Comparison of ENCODE assay signal across 11 cellular contexts in genomic region chr12:58502236-58502635, GRCh38.
DNase-seq lines count a peak whose midpoint lies in the region; ATAC-seq and TF ChIP-seq lines count a peak whose summit lies in the region.
"Had no signal": no experiment of that assay in that cellular context is flagged by ENCODE, and none has a peak within 500 bp of the region (broad histone marks: within the 10 kb centered on the region; RNA-seq: fewer than 3 reads in every experiment).

No MANE protein-coding gene starts in this region.

- no peak overlapping the region for H3K4ac ChIP-seq in H9 (ENCODE audit: low read depth, low read length)

- H3K27ac ChIP-seq in ACC112 (ENCODE audit: low read depth, low read length) (no peak overlapping the region), H9 (ENCODE audit: insufficient read length, low read depth, low read length) (no peak overlapping the region)
- H3K27ac ChIP-seq: brain microvascular endothelial cell had no signal

- H2AK5ac ChIP-seq in H9 (ENCODE audit: insufficient read length, low read length): no peak overlapping the region

- no peak overlapping the region for H4K5ac ChIP-seq in H9 (ENCODE audit: insufficient read length, low read depth, low read length)

- H3K79me2 ChIP-seq in ACC112 (ENCODE audit: control insufficient read depth, insufficient read depth, low read length, unreplicated experiment) (no peaks in the 10 kb centered on the region), H9 (ENCODE audit: insufficient read depth, low read length) (no peaks in the 10 kb centered on the region)

- no peaks in the 10 kb centered on the region for H4K20me1 ChIP-seq in H9 (ENCODE audit: control insufficient read depth, insufficient read depth, insufficient read length)

- no peaks in the 10 kb centered on the region for H3K36me3 ChIP-seq in ACC112 (ENCODE audit: insufficient read depth, low read length)
- H3K36me3 ChIP-seq: brain microvascular endothelial cell had no signal

- H3K27ac Mint-ChIP-seq in H9 (no peak overlapping the region), T-helper 17 cell (no peak overlapping the region)

- ATAC-seq in T-helper 17 cell: no peak
- ATAC-seq: K562; stimulated activated naive CD8-positive, alpha-beta T cell treated with anti-CD3 and anti-CD28 coated beads, Interleukin-15, Interleukin-2, amounts not matched to agents 100 U/mL and 50 U/mL, for 24 hours had no signal

- no peak overlapping the region for H2BK20ac ChIP-seq in H9 (ENCODE audit: low read depth, low read length, poor library complexity, severe bottlenecking)

- TF ChIP-seq CTCF in H9 (conservative IDR thresholded peaks at IDR 0.05): no peak

- H2AFZ ChIP-seq in ACC112 (ENCODE audit: low read length, unreplicated experiment) (peak overlapping the region; percentile 89), H9 (ENCODE audit: low read length) (no peak overlapping the region)

- no peak overlapping the region for H2BK12ac ChIP-seq in H9 (ENCODE audit: insufficient read length, low read depth, low read length)

- no peaks in the 10 kb centered on the region for H3K36me3 Mint-ChIP-seq in H9 (ENCODE audit: insufficient read depth in 1 of 3, low read depth in 3 of 3)
- peaks cover 2% of the 10 kb centered on the region for H3K36me3 Mint-ChIP-seq in T-helper 17 cell (ENCODE audit: low read depth)

- no CpG with 5 or more reads among the region's 1 CpG for WGBS in H9 (ENCODE audit: extremely low coverage, insufficient read length, low lambda C conversion rate)

- no peak overlapping the region for H3K56ac ChIP-seq in H9 (ENCODE audit: insufficient read length, low read depth, low read length)

- H2BK120ac ChIP-seq in H9 (ENCODE audit: low read depth, low read length, poor library complexity, severe bottlenecking): no peak overlapping the region

- H3K27me3 Mint-ChIP-seq in H9 (ENCODE audit: low read depth): no peaks in the 10 kb centered on the region
- H3K27me3 Mint-ChIP-seq in T-helper 17 cell: peaks cover 6% of the 10 kb centered on the region

- H3K4me1 Mint-ChIP-seq in H9: peaks cover 9 to 12% of the 10 kb centered on the region in 2 experiments
- no peaks in the 10 kb centered on the region for H3K4me1 Mint-ChIP-seq in T-helper 17 cell

- DNase-seq in NCI-H1417 treated with DMSO at 0.1 percent for 48 hours (lab: John Stamatoyannopoulos, UW): peak; percentile 97
- DNase-seq in NCI-H82 treated with DMSO at 0.1 percent for 48 hours (lab: John Stamatoyannopoulos, UW; ENCODE audit: unreplicated experiment): peak; percentile 31
- peak; percentile 52 for DNase-seq in fibroblast of peridontal ligament (ENCODE audit: extremely low read depth)
- DNase-seq in H9: no peak
- DNase-seq in activated CD4-positive, alpha-beta T cell treated with anti-CD3 and anti-CD28 coated beads, Interleukin-2, amount 50 U/mL, for 1 hour: no peak
- DNase-seq in T-helper 17 cell: no peak
- DNase-seq in iPS-NIHi7 (ENCODE audit: extremely low spot score): no peak
- DNase-seq: brain microvascular endothelial cell; stimulated activated naive CD8-positive, alpha-beta T cell treated with anti-CD3 and anti-CD28 coated beads, Interleukin-15, Interleukin-2, amounts not matched to agents 100 U/mL and 50 U/mL, for 24 hours had no signal

- no peak overlapping the region for H3K18ac ChIP-seq in H9 (ENCODE audit: insufficient read length, low read depth, low read length)

- H3K23ac ChIP-seq in H9 (ENCODE audit: insufficient read length, low read depth, low read length): no peak overlapping the region

- H3K4me1 ChIP-seq in ACC112 (ENCODE audit: control insufficient read depth, insufficient read depth, low read length, unreplicated experiment) (peaks cover 43% of the 10 kb centered on the region), H9 (ENCODE audit: insufficient read depth, low read length) (no peaks in the 10 kb centered on the region)

- H4K91ac ChIP-seq in H9 (ENCODE audit: insufficient read length, low read depth, low read length): no peak overlapping the region

- H4K8ac ChIP-seq in H9 (replicated peaks; ENCODE audit: insufficient read length, low read depth, low read length): no peak overlapping the region

- H3K4me3 Mint-ChIP-seq in H9 (no peak overlapping the region), T-helper 17 cell (no peak overlapping the region)

- no peak overlapping the region for H2BK5ac ChIP-seq in H9 (ENCODE audit: insufficient read length, low read length)

- H3K9me3 Mint-ChIP-seq in H9: no peaks in the 10 kb centered on the region; a peak in 1 of 5 replicates

- no peak overlapping the region for H3T11ph ChIP-seq in H9 (ENCODE audit: low read length)

- H3K9me3 ChIP-seq in H9 (ENCODE audit: control insufficient read depth, low read depth, low read length) (no peaks in the 10 kb centered on the region), T-helper 17 cell (ENCODE audit: control insufficient read depth, low read length, poor library complexity, severe bottlenecking) (no peaks in the 10 kb centered on the region)

- no peaks in the 10 kb centered on the region for H3K79me1 ChIP-seq in H9 (ENCODE audit: insufficient read depth, low read depth, low read length, poor library complexity, severe bottlenecking)

- H3K4me3 ChIP-seq in ACC112 (ENCODE audit: low read depth, low read length): no peak overlapping the region
- H3K4me3 ChIP-seq: K562 had no signal

- H2BK15ac ChIP-seq in H9 (ENCODE audit: low read depth, low read length): no peak overlapping the region

- no peak overlapping the region for H3K14ac ChIP-seq in H9 (ENCODE audit: insufficient read depth, low read length)

- no peak overlapping the region for H3K9ac ChIP-seq in H9 (ENCODE audit: extremely low read depth, insufficient read length, low read length)

- H3K23me2 ChIP-seq in H9 (ENCODE audit: insufficient read length, low read depth, low read length, poor library complexity, severe bottlenecking): no peaks in the 10 kb centered on the region

- H3K4me2 ChIP-seq in H9 (ENCODE audit: insufficient read depth, insufficient read length, low read length): no peak overlapping the region

- H3K27me3 ChIP-seq in ACC112 (ENCODE audit: insufficient read depth, low read length) (no peaks in the 10 kb centered on the region), H9 (ENCODE audit: insufficient read depth, low read length) (no peaks in the 10 kb centered on the region)
- H3K27me3 ChIP-seq: brain microvascular endothelial cell had no signal

Comparison
In these comparisons a context has a peak if more than half of its experiments do, and no peak if none do; other contexts are left out.
1. DNase-seq: peak in NCI-H1417 treated with DMSO at 0.1 percent for 48 hours (single experiment), NCI-H82 treated with DMSO at 0.1 percent for 48 hours (single experiment) and fibroblast of peridontal ligament (single experiment); none in H9 (single experiment), activated CD4-positive, alpha-beta T cell treated with anti-CD3 and anti-CD28 coated beads, Interleukin-2, amount 50 U/mL, for 1 hour (single experiment), T-helper 17 cell (0 of 3) and iPS-NIHi7 (single experiment).